ENCODE assay signal across 2 cellular contexts in genomic region chr7:70542750-70543376, GRCh38.
TF ChIP-seq lines count a peak whose summit lies in the region.

No MANE protein-coding gene starts in this region.

TF ChIP-seq in SK-N-SH treated with all-trans-retinoic acid at 6 μM for 48 hours, 23 proteins besides CTCF, POLR2A, EP300 and RAD21 (continued from another document):
- TF ChIP-seq, protein P1, sequence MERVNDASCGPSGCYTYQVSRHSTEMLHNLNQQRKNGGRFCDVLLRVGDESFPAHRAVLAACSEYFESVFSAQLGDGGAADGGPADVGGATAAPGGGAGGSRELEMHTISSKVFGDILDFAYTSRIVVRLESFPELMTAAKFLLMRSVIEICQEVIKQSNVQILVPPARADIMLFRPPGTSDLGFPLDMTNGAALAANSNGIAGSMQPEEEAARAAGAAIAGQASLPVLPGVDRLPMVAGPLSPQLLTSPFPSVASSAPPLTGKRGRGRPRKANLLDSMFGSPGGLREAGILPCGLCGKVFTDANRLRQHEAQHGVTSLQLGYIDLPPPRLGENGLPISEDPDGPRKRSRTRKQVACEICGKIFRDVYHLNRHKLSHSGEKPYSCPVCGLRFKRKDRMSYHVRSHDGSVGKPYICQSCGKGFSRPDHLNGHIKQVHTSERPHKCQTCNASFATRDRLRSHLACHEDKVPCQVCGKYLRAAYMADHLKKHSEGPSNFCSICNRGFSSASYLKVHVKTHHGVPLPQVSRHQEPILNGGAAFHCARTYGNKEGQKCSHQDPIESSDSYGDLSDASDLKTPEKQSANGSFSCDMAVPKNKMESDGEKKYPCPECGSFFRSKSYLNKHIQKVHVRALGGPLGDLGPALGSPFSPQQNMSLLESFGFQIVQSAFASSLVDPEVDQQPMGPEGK (CRISPR knock-in tag; IDR thresholded peaks at IDR 0.05; ENCODE audit: borderline replicate concordance) = no peak
- TF ChIP-seq SNAI2 (CRISPR knock-in tag; IDR thresholded peaks at IDR 0.05) (no peak), CSDC2 (CRISPR knock-in tag; IDR thresholded peaks at IDR 0.05) (no peak), RARB (CRISPR knock-in tag; IDR thresholded peaks at IDR 0.05) (no peak), ZC3H10 (CRISPR knock-in tag; IDR thresholded peaks at IDR 0.05) (no peak), ZNF8 (CRISPR knock-in tag; IDR thresholded peaks at IDR 0.05) (no peak), GLIS3 (CRISPR knock-in tag; IDR thresholded peaks at IDR 0.05) (no peak), ESRRG (CRISPR knock-in tag; IDR thresholded peaks at IDR 0.05) (no peak), ZFP30 (CRISPR knock-in tag; IDR thresholded peaks at IDR 0.05) (no peak), TCF4 (CRISPR knock-in tag; IDR thresholded peaks at IDR 0.05; ENCODE audit: borderline replicate concordance) (no peak), ISL1 (CRISPR knock-in tag; IDR thresholded peaks at IDR 0.05) (no peak), ZNF70 (CRISPR knock-in tag; IDR thresholded peaks at IDR 0.05) (no peak), PPARA (CRISPR knock-in tag; IDR thresholded peaks at IDR 0.05; ENCODE audit: borderline replicate concordance) (no peak), OSR1 (CRISPR knock-in tag; IDR thresholded peaks at IDR 0.05) (no peak)
- TF ChIP-seq, protein P2, sequence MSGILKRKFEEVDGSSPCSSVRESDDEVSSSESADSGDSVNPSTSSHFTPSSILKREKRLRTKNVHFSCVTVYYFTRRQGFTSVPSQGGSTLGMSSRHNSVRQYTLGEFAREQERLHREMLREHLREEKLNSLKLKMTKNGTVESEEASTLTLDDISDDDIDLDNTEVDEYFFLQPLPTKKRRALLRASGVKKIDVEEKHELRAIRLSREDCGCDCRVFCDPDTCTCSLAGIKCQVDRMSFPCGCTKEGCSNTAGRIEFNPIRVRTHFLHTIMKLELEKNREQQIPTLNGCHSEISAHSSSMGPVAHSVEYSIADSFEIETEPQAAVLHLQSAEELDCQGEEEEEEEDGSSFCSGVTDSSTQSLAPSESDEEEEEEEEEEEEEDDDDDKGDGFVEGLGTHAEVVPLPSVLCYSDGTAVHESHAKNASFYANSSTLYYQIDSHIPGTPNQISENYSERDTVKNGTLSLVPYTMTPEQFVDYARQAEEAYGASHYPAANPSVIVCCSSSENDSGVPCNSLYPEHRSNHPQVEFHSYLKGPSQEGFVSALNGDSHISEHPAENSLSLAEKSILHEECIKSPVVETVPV (CRISPR knock-in tag; IDR thresholded peaks at IDR 0.05) = no peak
- TF ChIP-seq, protein P3, sequence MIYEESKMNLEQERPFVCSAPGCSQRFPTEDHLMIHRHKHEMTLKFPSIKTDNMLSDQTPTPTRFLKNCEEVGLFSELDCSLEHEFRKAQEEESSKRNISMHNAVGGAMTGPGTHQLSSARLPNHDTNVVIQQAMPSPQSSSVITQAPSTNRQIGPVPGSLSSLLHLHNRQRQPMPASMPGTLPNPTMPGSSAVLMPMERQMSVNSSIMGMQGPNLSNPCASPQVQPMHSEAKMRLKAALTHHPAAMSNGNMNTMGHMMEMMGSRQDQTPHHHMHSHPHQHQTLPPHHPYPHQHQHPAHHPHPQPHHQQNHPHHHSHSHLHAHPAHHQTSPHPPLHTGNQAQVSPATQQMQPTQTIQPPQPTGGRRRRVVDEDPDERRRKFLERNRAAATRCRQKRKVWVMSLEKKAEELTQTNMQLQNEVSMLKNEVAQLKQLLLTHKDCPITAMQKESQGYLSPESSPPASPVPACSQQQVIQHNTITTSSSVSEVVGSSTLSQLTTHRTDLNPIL (CRISPR knock-in tag; IDR thresholded peaks at IDR 0.05; ENCODE audit: low read depth) = no peak

TF ChIP-seq in SK-N-SH, 30 proteins besides CTCF, POLR2A, EP300 and RAD21 (continued from another document):
- no peak for TF ChIP-seq SMC3 (IDR thresholded peaks at IDR 0.05; ENCODE audit: low read depth, low read length)
